8 cellular contexts compared by ENCODE assay signal in genomic region chr3:41441568-41441967, GRCh38.
"Had no signal": no experiment of that assay in that cellular context is flagged by ENCODE, and none has a peak within 500 bp of the region (broad histone marks: within the 10 kb centered on the region; RNA-seq: fewer than 3 reads in every experiment).

No MANE protein-coding gene starts in this region.

- H3K27ac Mint-ChIP-seq: HFFc6, IgD-negative memory B cell had no signal

- H3K36me3 ChIP-seq: HAP-1 had no signal

- H3K27me3 Mint-ChIP-seq: IgD-negative memory B cell had no signal

- H3K9ac ChIP-seq: GM23248 had no signal

- H3K4me3 Mint-ChIP-seq: HFFc6 had no signal

- H3K9me3 Mint-ChIP-seq: HFFc6 had no signal

- ATAC-seq: HCT116 had no signal

- H3K4me1 Mint-ChIP-seq: IgD-negative memory B cell had no signal

- H3K9me3 ChIP-seq: HAP-1 had no signal

- H3K27ac ChIP-seq: GM23248 had no signal

- H3K4me1 ChIP-seq: HAP-1 had no signal

- H3K4me3 ChIP-seq: GM23248, HAP-1 had no signal

- DNase-seq: GM23248, GOT3, H7, HFFc6, KBM-7 had no signal
